Comparison of ENCODE assay signal across 20 cellular contexts in genomic region chr6:1473166-1473565, GRCh38.
DNase-seq lines count a peak whose midpoint lies in the region; TF ChIP-seq lines count a peak whose summit lies in the region.
"Had no signal": no experiment of that assay in that cellular context is flagged by ENCODE, and none has a peak within 500 bp of the region (broad histone marks: within the 10 kb centered on the region; RNA-seq: fewer than 3 reads in every experiment).

No MANE protein-coding gene starts in this region.

- H4K20me1 ChIP-seq in smooth muscle cell (ENCODE audit: low read depth) = no peaks in the 10 kb centered on the region

- peak overlapping the region; percentile 59 for H3K4me2 ChIP-seq in smooth muscle cell
- H3K4me2 ChIP-seq: PC-9 had no signal

- H3K9me3 ChIP-seq in SJSA1 (replicated peaks) (no peaks in the 10 kb centered on the region), smooth muscle cell (replicated peaks; ENCODE audit: low read depth) (no peaks in the 10 kb centered on the region), adrenal gland (replicated peaks in 1 of 3) (no peaks in the 10 kb centered on the region), ascending aorta (no peaks in the 10 kb centered on the region)
- H3K9me3 ChIP-seq: SJCRH30 had no signal

- no peaks in the 10 kb centered on the region for H3F3A ChIP-seq in smooth muscle cell (ENCODE audit: low read depth)

- H3K36me3 ChIP-seq in SJSA1 (no peaks in the 10 kb centered on the region), smooth muscle cell (ENCODE audit: low read depth) (no peaks in the 10 kb centered on the region), adrenal gland (replicated peaks in 1 of 2) (no peaks in the 10 kb centered on the region), ascending aorta (no peaks in the 10 kb centered on the region)
- H3K36me3 ChIP-seq: SJCRH30 had no signal

- no peak overlapping the region for H3K9ac ChIP-seq in smooth muscle cell (ENCODE audit: low read depth)

- WGBS in smooth muscle cell (ENCODE audit: low lambda C conversion rate) = 39% methylated on average over 8 of the region's 8 CpGs
- 68 to 77% (median 76%) methylated on average over 8 of the region's 8 CpGs for WGBS in adrenal gland, 4 donors

- H3K79me2 ChIP-seq in smooth muscle cell (ENCODE audit: low read depth) = no peaks in the 10 kb centered on the region

- DNase-seq in ELF-1 (ENCODE audit: low read depth, low spot score) (peak; percentile 40), SJSA1 (ENCODE audit: low read depth in 1 of 2, low spot score in 2 of 2) (peak; percentile 69 to 75), glomerular visceral epithelial cell (ENCODE audit: extremely low spot score) (peak; percentile 10), smooth muscle cell (lab: John Stamatoyannopoulos, UW; ENCODE audit: unreplicated experiment) (no peak), adrenal gland (no peak), DMS79 (lab: John Stamatoyannopoulos, UW) (no peak), COR-L47 (lab: John Stamatoyannopoulos, UW) (no peak), ascending aorta (ENCODE audit: low spot score in 2 of 2) (no peak)
- DNase-seq: GOT3; Kasumi-1; MV-4-11; NCI-H1105; NCI-H2029; NCI-H446 treated with DMSO at 0.1 percent for 48 hours; NCI-H526; NCI-H82; NK-92 treated with Interleukin-12 subunit alpha and Interleukin-12 subunit beta, amount 100 ng/mL, for 24 hours; PC-9; SJCRH30 had no signal

- no peak for TF ChIP-seq CTCF in smooth muscle cell (IDR thresholded peaks at IDR 0.05; ENCODE audit: borderline replicate concordance, insufficient read depth, poor library complexity, severe bottlenecking)
- TF ChIP-seq CTCF in adrenal gland (IDR thresholded peaks at IDR 0.05) = no peak
- no peak for TF ChIP-seq CTCF in ascending aorta (IDR thresholded peaks at IDR 0.05)

- TF ChIP-seq POLR2A in adrenal gland (IDR thresholded peaks at IDR 0.05) = no peak

- no peaks in the 10 kb centered on the region for H3K27me3 ChIP-seq in SJSA1 (replicated peaks)
- no peaks in the 10 kb centered on the region for H3K27me3 ChIP-seq in smooth muscle cell (ENCODE audit: low read depth)
- H3K27me3 ChIP-seq in adrenal gland = no peaks in the 10 kb centered on the region
- no peaks in the 10 kb centered on the region for H3K27me3 ChIP-seq in ascending aorta
- H3K27me3 ChIP-seq: SJCRH30 had no signal

- H3K4me1 ChIP-seq in SJSA1 (replicated peaks) (peaks cover 50% of the 10 kb centered on the region), smooth muscle cell (ENCODE audit: low read depth) (peaks cover 7% of the 10 kb centered on the region), adrenal gland (replicated peaks in 1 of 2) (no peaks in the 10 kb centered on the region), ascending aorta (peaks cover 0 to 4% of the 10 kb centered on the region in 2 donors)
- H3K4me1 ChIP-seq: SJCRH30 had no signal

- peak overlapping the region; percentile 51 for H2AFZ ChIP-seq in smooth muscle cell (ENCODE audit: low read depth)
- H2AFZ ChIP-seq: PC-9 had no signal

- intact Hi-C loops in adrenal gland (cut with DNase I) = no loop called here
- intact Hi-C loops in ascending aorta (cut with DNase I) = no loop called here

- no peak overlapping the region for H3K4me3 ChIP-seq in SJSA1
- no peak overlapping the region for H3K4me3 ChIP-seq in smooth muscle cell
- no peak overlapping the region for H3K4me3 ChIP-seq in adrenal gland
- H3K4me3 ChIP-seq in ascending aorta = no peak overlapping the region
- H3K4me3 ChIP-seq: K562, PC-9, SJCRH30 had no signal

- H3K27ac ChIP-seq in SJSA1 (peak overlapping the region; percentile 21; the same call in 1 of the 2 replicates), smooth muscle cell (ENCODE audit: low read depth) (no peak overlapping the region), adrenal gland (no peak overlapping the region), ascending aorta (no peak overlapping the region)
- H3K27ac ChIP-seq: PC-9, SJCRH30 had no signal

Comparison
In these comparisons a context has a peak if more than half of its experiments do, and no peak if none do; other contexts are left out.
1. DNase-seq: peak in ELF-1 (single experiment), SJSA1 (2 of 2) and glomerular visceral epithelial cell (single experiment); none in smooth muscle cell (single experiment), adrenal gland (0 of 7), DMS79 (single experiment), COR-L47 (single experiment) and ascending aorta (0 of 2).